In the genomic region with DNA sequence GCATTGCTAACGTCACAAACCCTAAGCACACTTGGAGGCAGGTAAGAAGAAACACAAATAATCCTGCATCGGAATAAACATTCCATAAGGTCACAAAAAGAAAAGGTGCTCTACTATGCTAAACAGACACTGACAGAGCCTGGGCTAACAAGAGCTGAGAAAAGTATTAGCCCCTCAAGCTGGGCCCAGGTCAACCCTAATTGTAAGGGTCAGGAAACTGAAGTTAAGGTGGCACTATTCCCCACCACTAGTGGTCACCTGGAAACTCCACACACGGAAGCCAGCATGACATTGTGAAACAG, we compare ENCODE assay signal across 9 cellular contexts. TPM values are rescaled to one million over a fixed set of nuclear protein-coding genes. Genes with fewer than 3 reads are reported as not detected.
DNase-seq lines count a peak whose midpoint lies in the region; ATAC-seq and TF ChIP-seq lines count a peak whose summit lies in the region.
"Had no signal": no experiment of that assay in that cellular context is flagged by ENCODE, and none has a peak within 500 bp of the region (broad histone marks: within the 10 kb centered on the region; RNA-seq: fewer than 3 reads in every experiment).

No MANE protein-coding gene starts in this region.

- H3K79me1 ChIP-seq in mesendoderm (ENCODE audit: low read length): peaks cover 15% of the 10 kb centered on the region

- H2BK5ac ChIP-seq in mesendoderm (ENCODE audit: low read length): no peak overlapping the region

- peaks cover 34% of the 10 kb centered on the region for H3K27me3 Mint-ChIP-seq in brain

- H3K36me3 ChIP-seq in heart left ventricle (no peaks in the 10 kb centered on the region), mesendoderm (ENCODE audit: control insufficient read depth, insufficient read depth, low read length) (no peaks in the 10 kb centered on the region), vagina (no peaks in the 10 kb centered on the region)

- TF ChIP-seq POLR2A in heart left ventricle (IDR thresholded peaks at IDR 0.05): no peak
- no peak for TF ChIP-seq POLR2A in vagina (IDR thresholded peaks at IDR 0.05)

- peaks cover 71% of the 10 kb centered on the region for H3K4me1 Mint-ChIP-seq in brain

- no peak overlapping the region for H3K18ac ChIP-seq in mesendoderm (ENCODE audit: low read length)

- WGBS in heart left ventricle, 4 donors: 2 to 19% (median 12%) methylated on average over 3 of the region's 3 CpGs
- no CpG with 5 or more reads among the region's 3 CpGs for WGBS in mesendoderm (ENCODE audit: extremely low coverage, insufficient coverage, low lambda C conversion rate)

- H3K27ac Mint-ChIP-seq in brain: peak overlapping the region; percentile 70 to 97 (median 95)

- no peak overlapping the region for H2AK5ac ChIP-seq in mesendoderm (ENCODE audit: low read length)

- no peak overlapping the region for H4K5ac ChIP-seq in mesendoderm (ENCODE audit: low read length)

- intact Hi-C loops in heart left ventricle (cut with DNase I) (loop anchor here in 8 of 10 donors (2.0 to 10.0 kb wide), 7 partner anchors 25 to 263 kb away; a partner anchor contains a TSS), Right ventricle myocardium inferior (cut with DNase I) (loop anchor here (2.0 kb wide), 1 partner anchor 25 kb away; no protein-coding TSS in a partner anchor), vagina (cut with DNase I) (loop anchor here (5.0 to 10.0 kb wide), 2 partner anchors 55 to 537 kb away; a partner anchor contains a TSS)

- H3K9me3 ChIP-seq in heart left ventricle: no peaks in the 10 kb centered on the region
- H3K9me3 ChIP-seq in vagina: no peaks in the 10 kb centered on the region

- H3K56ac ChIP-seq in mesendoderm (ENCODE audit: low read length): peak overlapping the region; percentile 95

- no peak overlapping the region for H3K4ac ChIP-seq in mesendoderm (ENCODE audit: low read depth, low read length)

- peak overlapping the region; percentile 80 to 99 (median 95) for H3K27ac ChIP-seq in heart left ventricle
- H3K27ac ChIP-seq in mesendoderm (ENCODE audit: low read depth, low read length): no peak overlapping the region
- peak overlapping the region; percentile 90 for H3K27ac ChIP-seq in vagina

- H3K9me3 Mint-ChIP-seq in brain: peaks cover 0 to 3% (median 3%) of the 10 kb centered on the region in 5 experiments

- H3K9ac ChIP-seq in mesendoderm (ENCODE audit: low read length): peak overlapping the region; percentile 93

- TF ChIP-seq CTCF in heart left ventricle (IDR thresholded peaks at IDR 0.05) (peak in 1 of 12 donors; percentile 7), brain (conservative IDR thresholded peaks at IDR 0.05) (no peak), vagina (IDR thresholded peaks at IDR 0.05) (no peak)

- H3K4me1 ChIP-seq in heart left ventricle (peaks cover 6 to 81% (median 66%) of the 10 kb centered on the region in 12 donors), mesendoderm (ENCODE audit: control insufficient read depth, low read depth, low read length) (peaks cover 19% of the 10 kb centered on the region), vagina (peaks cover 76% of the 10 kb centered on the region)

- peaks cover 57% of the 10 kb centered on the region for H3K79me2 ChIP-seq in mesendoderm (ENCODE audit: control insufficient read depth, insufficient read depth, low read length)

- H4K8ac ChIP-seq in mesendoderm (ENCODE audit: low read depth, low read length): no peak overlapping the region

- H2BK15ac ChIP-seq in mesendoderm (replicated peaks; ENCODE audit: low read depth): no peak overlapping the region

- no peak overlapping the region for H2BK120ac ChIP-seq in mesendoderm (ENCODE audit: low read depth, low read length)

- ATAC-seq in heart left ventricle: no peak
- ATAC-seq in Right ventricle myocardium inferior: no peak
- no peak for ATAC-seq in HG02588 (IDR thresholded peaks at IDR 0.05; ENCODE audit: unreplicated experiment)

- no peak overlapping the region for H3K23ac ChIP-seq in mesendoderm (ENCODE audit: low read length)

- peak overlapping the region; percentile 97 to 99 (median 98) for H3K4me3 Mint-ChIP-seq in brain

- peak overlapping the region; percentile 87 for H3K4me2 ChIP-seq in mesendoderm (ENCODE audit: low read length)

- H3K4me3 ChIP-seq in heart left ventricle: peak overlapping the region; percentile 66 to 98 (median 86)
- peak overlapping the region; percentile 89 for H3K4me3 ChIP-seq in mesendoderm (ENCODE audit: low read length)
- H3K4me3 ChIP-seq in vagina: peak overlapping the region; percentile 79 to 88

- peaks cover 13% of the 10 kb centered on the region for H3K36me3 Mint-ChIP-seq in brain

- no peak for DNase-seq in heart left ventricle
- no peak for DNase-seq in Right ventricle myocardium inferior (ENCODE audit: missing footprints)
- DNase-seq in mesendoderm: peak; percentile 39
- no peak for DNase-seq in vagina (ENCODE audit: extremely low spot score in 2 of 2)
- DNase-seq in DMS153 treated with DMSO at 0.1 percent for 48 hours (lab: John Stamatoyannopoulos, UW; ENCODE audit: unreplicated experiment): no peak
- DNase-seq in hypothalamus (lab: John Stamatoyannopoulos, UW): no peak

- no peaks in the 10 kb centered on the region for H3K27me3 ChIP-seq in heart left ventricle
- H3K27me3 ChIP-seq in mesendoderm (ENCODE audit: insufficient read depth, low read length, poor library complexity): no peaks in the 10 kb centered on the region
- H3K27me3 ChIP-seq in vagina: no peaks in the 10 kb centered on the region

RNA-seq across cellular contexts. Expression of a gene that starts 1.3 kb away (rescaled TPM):
- total RNA-seq in heart left ventricle (100 to 1,000 TPM; 134 to 319 (median 172) TPM), Right ventricle myocardium inferior (160 TPM), vagina (165 TPM)
- polyA plus RNA-seq in heart left ventricle (100 to 1,000 TPM; 126 to 253 TPM), brain (ENCODE audit: insufficient read depth, low read depth, low replicate concordance) (335 TPM)
- polyA plus RNA-seq in mesendoderm (2013, experiment 1 of 2): 106 TPM
- 104 TPM for polyA plus RNA-seq in mesendoderm (2013, experiment 2 of 2)

RNA-seq across cellular contexts. Expression of a gene that starts 48.5 kb away (rescaled TPM):
- total RNA-seq in heart left ventricle: 100 to 1,000 TPM in 2 of 9 donors, 10 to 100 TPM in 5, 1 to 10 TPM in 2; 7.4 to 253 (median 27.7) TPM
- 10 to 100 TPM in 1 of 2 donors, 1 to 10 TPM in 1; 6.1 to 12.3 TPM for polyA plus RNA-seq in heart left ventricle
- 36.7 TPM for total RNA-seq in Right ventricle myocardium inferior
- 11.3 TPM for polyA plus RNA-seq in brain (ENCODE audit: insufficient read depth, low read depth, low replicate concordance)
- polyA plus RNA-seq in mesendoderm (2013, experiment 1 of 2): 1.0 TPM
- 1.1 TPM for polyA plus RNA-seq in mesendoderm (2013, experiment 2 of 2)
- total RNA-seq in vagina: 35.1 TPM
- total RNA-seq: RPMI7951 had no signal

RNA-seq across cellular contexts. Expression of a gene that starts 54.4 kb away (rescaled TPM):
- total RNA-seq in heart left ventricle (10 to 100 TPM; 68.2 to 83.0 (median 78.1) TPM), Right ventricle myocardium inferior (73.9 TPM), vagina (70.0 TPM)
- polyA plus RNA-seq in heart left ventricle (100 to 1,000 TPM in 1 of 2 donors, 10 to 100 TPM in 1; 22.0 to 108 TPM), brain (ENCODE audit: insufficient read depth, low read depth, low replicate concordance) (149 TPM)
- polyA plus RNA-seq in mesendoderm (2013, experiment 1 of 2): 156 TPM
- 154 TPM for polyA plus RNA-seq in mesendoderm (2013, experiment 2 of 2)
